In genomic region chr6:75273009-75273408, GRCh38 we compare ENCODE assay signal across 12 cellular contexts. TPM values are rescaled to one million over a fixed set of nuclear protein-coding genes. Genes with fewer than 3 reads are reported as not detected.
DNase-seq lines count a peak whose midpoint lies in the region; ATAC-seq, FAIRE-seq and TF ChIP-seq lines count a peak whose summit lies in the region.
"Had no signal": no experiment of that assay in that cellular context is flagged by ENCODE, and none has a peak within 500 bp of the region (broad histone marks: within the 10 kb centered on the region; RNA-seq: fewer than 3 reads in every experiment).

No MANE protein-coding gene starts in this region.

- TF ChIP-seq POLR2A in H54 (IDR thresholded peaks at IDR 0.05; ENCODE audit: low read depth, low read length), result no peak

- H3K4me1 ChIP-seq in mammary epithelial cell (ENCODE audit: insufficient read depth, low read length), result peaks cover 33% of the 10 kb centered on the region
- peaks cover 0 to 14% of the 10 kb centered on the region in 2 experiments for H3K4me1 ChIP-seq in trophoblast cell (ENCODE audit: control insufficient read depth in 1 of 2, insufficient read depth in 2 of 2, low read length in 2 of 2)

- no peak for FAIRE-seq in H54 (lab: Jason Lieb, UNC)

- H4K20me1 ChIP-seq in mammary epithelial cell (ENCODE audit: insufficient read depth, low read length), result no peaks in the 10 kb centered on the region

- WGBS in mammary epithelial cell (ENCODE audit: low coverage, missing lambda C conversion rate), result 100% methylated on average over 4 of the region's 4 CpGs
- no CpG with 5 or more reads among the region's 4 CpGs for WGBS in trophoblast cell (ENCODE audit: extremely low coverage, insufficient coverage, insufficient read length)

- H3K4ac ChIP-seq in trophoblast cell (ENCODE audit: low read depth, low read length), result peak overlapping the region; percentile 93

- no peak overlapping the region for H2BK12ac ChIP-seq in trophoblast cell (ENCODE audit: low read length)

- peak; percentile 50 for ATAC-seq in GM18519 (IDR thresholded peaks at IDR 0.05; ENCODE audit: low FRiP score, unreplicated experiment)
- no peak for ATAC-seq in GM19397 (IDR thresholded peaks at IDR 0.05; ENCODE audit: unreplicated experiment)
- ATAC-seq in HG02840 (IDR thresholded peaks at IDR 0.05; ENCODE audit: low FRiP score, unreplicated experiment), result no peak
- no peak for ATAC-seq in GM18868 (IDR thresholded peaks at IDR 0.05; ENCODE audit: unreplicated experiment)

- H3K4me3 ChIP-seq in mammary epithelial cell (replicated peaks in 1 of 3; ENCODE audit: insufficient read depth in 1 of 3, low read depth in 2 of 3, low read length in 3 of 3) (no peak overlapping the region), trophoblast cell (ENCODE audit: low read depth, low read length) (no peak overlapping the region)

- H2AFZ ChIP-seq in mammary epithelial cell (ENCODE audit: low read depth, low read length) (no peak overlapping the region), trophoblast cell (ENCODE audit: insufficient read depth, low read length, poor library complexity) (no peak overlapping the region)

- H2BK5ac ChIP-seq in trophoblast cell (ENCODE audit: low read depth, low read length, poor library complexity), result peak overlapping the region; percentile 25

- H3K23ac ChIP-seq in trophoblast cell (ENCODE audit: low read length), result no peak overlapping the region

- no peak overlapping the region for H2BK120ac ChIP-seq in trophoblast cell (ENCODE audit: insufficient read depth, low read length, poor library complexity)

- intact Hi-C loops in mammary epithelial cell (cut with micrococcal nuclease), result no loop called here

- TF ChIP-seq CTCF in mammary epithelial cell (conservative IDR thresholded peaks at IDR 0.05 in 1 of 2, IDR thresholded peaks at IDR 0.05 in 1 of 2; ENCODE audit: extremely low read depth in 1 of 2, insufficient read depth in 1 of 2, low read depth in 1 of 2, low read length in 2 of 2), result no peak

- H3K79me1 ChIP-seq in trophoblast cell (ENCODE audit: low read length), result peaks cover 11% of the 10 kb centered on the region

- H3K4me2 ChIP-seq in mammary epithelial cell (ENCODE audit: insufficient read depth, low read depth, low read length) (no peak overlapping the region), trophoblast cell (ENCODE audit: low read length) (no peak overlapping the region)

- H2AK5ac ChIP-seq in trophoblast cell (ENCODE audit: low read length), result no peak overlapping the region

- H3K27me3 ChIP-seq in mammary epithelial cell (ENCODE audit: insufficient read depth, low read length) (no peaks in the 10 kb centered on the region), trophoblast cell (ENCODE audit: insufficient read depth, low read length) (no peaks in the 10 kb centered on the region)

- H3K9ac ChIP-seq in mammary epithelial cell (ENCODE audit: insufficient read depth, low read length) (no peak overlapping the region), trophoblast cell (ENCODE audit: low read length) (no peak overlapping the region)

- no TSS peak for BruUV-seq in mammary epithelial cell (replicated peaks; lab: Mats Ljungman, UMichigan)

- no peak overlapping the region for H3K14ac ChIP-seq in trophoblast cell (ENCODE audit: low read length)

- no peak overlapping the region for H4K12ac ChIP-seq in trophoblast cell (ENCODE audit: low read depth, low read length)

- H3K36me3 ChIP-seq in mammary epithelial cell (ENCODE audit: insufficient read depth, low read length), result peaks cover 8% of the 10 kb centered on the region
- H3K36me3 ChIP-seq in trophoblast cell (ENCODE audit: control insufficient read depth in 1 of 2, insufficient read depth in 2 of 2, low read length in 2 of 2), result peaks cover 0 to 14% of the 10 kb centered on the region in 2 experiments

- CTCF ChIA-PET in mammary epithelial cell (lab: Charles Lee; ENCODE audit: low non-redundant PET), result no interaction called here

- H3K9me3 ChIP-seq in mammary epithelial cell (replicated peaks; ENCODE audit: insufficient read depth, low read length) (peaks cover 10% of the 10 kb centered on the region), trophoblast cell (ENCODE audit: insufficient read depth, low read depth, low read length) (no peaks in the 10 kb centered on the region)

- peaks cover 96% of the 10 kb centered on the region for H3K79me2 ChIP-seq in mammary epithelial cell (ENCODE audit: insufficient read depth, low read length)
- H3K79me2 ChIP-seq in trophoblast cell (ENCODE audit: control insufficient read depth, insufficient read depth, low read length, poor library complexity), result peaks cover 16% of the 10 kb centered on the region

- H4K8ac ChIP-seq in trophoblast cell (ENCODE audit: low read depth, low read length), result no peak overlapping the region

- dilution Hi-C loops in mammary epithelial cell (cut with HindIII; ENCODE audit: low sequenced_read_pairs), result no loop called here

- H4K91ac ChIP-seq in trophoblast cell (ENCODE audit: low read depth, low read length), result no peak overlapping the region

- no peak overlapping the region for H3K18ac ChIP-seq in trophoblast cell (ENCODE audit: low read length)

- DNase-seq in KBM-7 (peak; percentile 40), mammary epithelial cell (no peak), trophoblast cell (no peak), H54 (ENCODE audit: insufficient read length, low spot score) (no peak)
- DNase-seq: activated effector memory CD4-positive, alpha-beta T cell treated with anti-CD3 and anti-CD28 coated beads, Interleukin-2, amount 50 U/mL, for 16 hours; cerebellar nuclear complex; NCI-H2171 treated with DMSO at 0.1 percent for 48 hours; stimulated activated naive CD4-positive, alpha-beta T cell had no signal

- in situ Hi-C loops in KBM-7 (cut with MboI; ENCODE audit: low pct_unique_long_range_greater_than_20kb, low sequenced_read_pairs), result no loop called here
- in situ Hi-C loops in mammary epithelial cell (cut with MboI; ENCODE audit: low sequenced_read_pairs in 2 of 2), result no loop called here

- peak overlapping the region; percentile 1 for H3K27ac ChIP-seq in mammary epithelial cell (ENCODE audit: insufficient read depth, low read depth, low read length)
- peak overlapping the region; percentile 5 for H3K27ac ChIP-seq in trophoblast cell (ENCODE audit: low read depth, low read length)

RNA-seq across cellular contexts. Expression of gene TMEM30A, which starts 11.6 kb away (rescaled TPM):
- total RNA-seq in mammary epithelial cell, result 100 to 1,000 TPM in 1 of 2 donors, 10 to 100 TPM in 1; 73.1 to 127 TPM
- polyA plus RNA-seq in mammary epithelial cell, result 17.2 TPM
- polyA minus RNA-seq in mammary epithelial cell, result 23.3 TPM
- 84.0 and 85.1 TPM in 2 replicates for polyA plus RNA-seq in trophoblast cell (2013)

RNA-seq across cellular contexts. Expression of gene COX7A2, which starts 29.4 kb away (rescaled TPM):
- 100 to 1,000 TPM in 1 of 2 donors, 10 to 100 TPM in 1; 73.3 to 370 TPM for total RNA-seq in mammary epithelial cell
- 146 TPM for polyA plus RNA-seq in mammary epithelial cell
- polyA minus RNA-seq in mammary epithelial cell, result 245 TPM
- 835 and 927 TPM in 2 replicates for polyA plus RNA-seq in trophoblast cell (2013)
